Comparison of ENCODE assay signal across 33 cellular contexts in genomic region chrX:136662976-136663375, GRCh38. TPM values are rescaled to one million over a fixed set of nuclear protein-coding genes. Genes with fewer than 3 reads are reported as not detected.
DNase-seq lines count a peak whose midpoint lies in the region; ATAC-seq lines count a peak whose summit lies in the region.
"Had no signal": no experiment of that assay in that cellular context is flagged by ENCODE, and none has a peak within 500 bp of the region (broad histone marks: within the 10 kb centered on the region; RNA-seq: fewer than 3 reads in every experiment).

No MANE protein-coding gene starts in this region.

- H3K4me3 ChIP-seq in thymus (ENCODE audit: low read length), result no peak overlapping the region
- H3K4me3 ChIP-seq: gastroesophageal sphincter, lung, Peyer's patch, prostate gland, transverse colon had no signal

- no peak overlapping the region for H3K27ac Mint-ChIP-seq in activated naive CD8-positive, alpha-beta T cell
- H3K27ac Mint-ChIP-seq in activated naive CD8-positive, alpha-beta T cell treated with anti-CD3 and anti-CD28 coated beads for 36 hours, result no peak overlapping the region
- H3K27ac Mint-ChIP-seq in activated CD8-positive, alpha-beta T cell treated with anti-CD3 and anti-CD28 coated beads, Interleukin-2, amount 10 ng/mL, durations not matched to agents 7 days and 5 days, result no peak overlapping the region

- WGBS in thymus, result 98% methylated on average over 1 of the region's 1 CpG

- peaks cover 29% of the 10 kb centered on the region for H3K36me3 Mint-ChIP-seq in activated naive CD8-positive, alpha-beta T cell
- H3K36me3 Mint-ChIP-seq in activated naive CD8-positive, alpha-beta T cell treated with anti-CD3 and anti-CD28 coated beads for 36 hours, result peaks cover 56% of the 10 kb centered on the region
- peaks cover 72% of the 10 kb centered on the region for H3K36me3 Mint-ChIP-seq in activated CD8-positive, alpha-beta T cell treated with anti-CD3 and anti-CD28 coated beads, Interleukin-2, amount 10 ng/mL, durations not matched to agents 7 days and 5 days (ENCODE audit: low read depth)

- POLR2A ChIA-PET in activated CD8-positive, alpha-beta T cell treated with anti-CD3 and anti-CD28 coated beads, Interleukin-2, amount 10 ng/mL, durations not matched to agents 7 days and 5 days (lab: Charles Lee), result no interaction called here

- CTCF ChIA-PET in activated CD8-positive, alpha-beta T cell treated with anti-CD3 and anti-CD28 coated beads, Interleukin-2, amount 10 ng/mL, durations not matched to agents 7 days and 5 days (lab: Charles Lee), result no interaction called here

- no peak for DNase-seq in activated naive CD8-positive, alpha-beta T cell treated with anti-CD3 and anti-CD28 coated beads for 36 hours
- DNase-seq in activated CD8-positive, alpha-beta T cell treated with anti-CD3 and anti-CD28 coated beads, Interleukin-2, amount 10 ng/mL, durations not matched to agents 7 days and 5 days, result no peak
- DNase-seq in Kasumi-1 (lab: John Stamatoyannopoulos, UW), result no peak
- DNase-seq: activated CD4-positive, alpha-beta T cell treated with anti-CD3 and anti-CD28 coated beads, Interleukin-2, amount 50 U/mL, for 4 hours; activated gamma-delta T cell; aorta; Calu3; DMS79 treated with DMSO at 0.1 percent for 48 hours; GDM1; NCI-H1436 treated with DMSO at 0.1 percent for 48 hours; NCI-H345; NCI-H69; occipital lobe; Peyer's patch; SHP77 treated with DMSO at 0.1 percent for 48 hours; stimulated activated CD4-positive, alpha-beta T cell treated with anti-CD3 and anti-CD28 coated beads, Interleukin-12 subunit alpha, Interleukin-12 subunit beta, amount 100 ng/mL, for 4 hours; stimulated activated CD4-positive, alpha-beta T cell treated with anti-CD3 and anti-CD28 coated beads, Interleukin-4, amount 100 ng/mL, for 1 hour; T1000; transverse colon; WERI-Rb-1 had no signal

- peak overlapping the region; percentile 91 for H3K27ac ChIP-seq in KOPT-K1 (ENCODE audit: low read depth, low read length, poor library complexity, severe bottlenecking)
- peak overlapping the region; percentile 18 for H3K27ac ChIP-seq in thymus (ENCODE audit: low read depth)
- H3K27ac ChIP-seq: gastroesophageal sphincter, prostate gland, transverse colon, WERI-Rb-1 had no signal

- H3K27me3 Mint-ChIP-seq in activated naive CD8-positive, alpha-beta T cell, result no peaks in the 10 kb centered on the region
- H3K27me3 Mint-ChIP-seq in activated naive CD8-positive, alpha-beta T cell treated with anti-CD3 and anti-CD28 coated beads for 36 hours, result no peaks in the 10 kb centered on the region
- no peaks in the 10 kb centered on the region for H3K27me3 Mint-ChIP-seq in activated CD8-positive, alpha-beta T cell treated with anti-CD3 and anti-CD28 coated beads, Interleukin-2, amount 10 ng/mL, durations not matched to agents 7 days and 5 days (ENCODE audit: low read depth)

- peaks cover 55% of the 10 kb centered on the region for H3K4me1 Mint-ChIP-seq in activated naive CD8-positive, alpha-beta T cell (ENCODE audit: low read depth)
- peaks cover 51% of the 10 kb centered on the region for H3K4me1 Mint-ChIP-seq in activated naive CD8-positive, alpha-beta T cell treated with anti-CD3 and anti-CD28 coated beads for 36 hours
- peaks cover 62% of the 10 kb centered on the region for H3K4me1 Mint-ChIP-seq in activated CD8-positive, alpha-beta T cell treated with anti-CD3 and anti-CD28 coated beads, Interleukin-2, amount 10 ng/mL, durations not matched to agents 7 days and 5 days (ENCODE audit: low read depth)

- peak overlapping the region; percentile 9 for H3K4me3 Mint-ChIP-seq in activated naive CD8-positive, alpha-beta T cell
- H3K4me3 Mint-ChIP-seq in activated naive CD8-positive, alpha-beta T cell treated with anti-CD3 and anti-CD28 coated beads for 36 hours, result no peak overlapping the region
- no peak overlapping the region for H3K4me3 Mint-ChIP-seq in activated CD8-positive, alpha-beta T cell treated with anti-CD3 and anti-CD28 coated beads, Interleukin-2, amount 10 ng/mL, durations not matched to agents 7 days and 5 days

- peaks cover 79% of the 10 kb centered on the region for H3K36me3 ChIP-seq in KOPT-K1 (ENCODE audit: insufficient read depth, low read length)
- peaks cover 25% of the 10 kb centered on the region for H3K36me3 ChIP-seq in thymus (ENCODE audit: control insufficient read depth, insufficient read depth)
- H3K36me3 ChIP-seq: Peyer's patch, prostate gland, transverse colon, WERI-Rb-1 had no signal

- no peaks in the 10 kb centered on the region for H3K4me1 ChIP-seq in thymus (ENCODE audit: control insufficient read depth, insufficient read depth, low read length)
- H3K4me1 ChIP-seq: gastroesophageal sphincter, Peyer's patch, prostate gland, transverse colon had no signal

- no peaks in the 10 kb centered on the region for H3K9me3 Mint-ChIP-seq in activated naive CD8-positive, alpha-beta T cell (ENCODE audit: low read depth)
- peaks cover 3% of the 10 kb centered on the region for H3K9me3 Mint-ChIP-seq in activated naive CD8-positive, alpha-beta T cell treated with anti-CD3 and anti-CD28 coated beads for 36 hours
- no peaks in the 10 kb centered on the region for H3K9me3 Mint-ChIP-seq in activated CD8-positive, alpha-beta T cell treated with anti-CD3 and anti-CD28 coated beads, Interleukin-2, amount 10 ng/mL, durations not matched to agents 7 days and 5 days (ENCODE audit: insufficient read depth)
- H3K9me3 Mint-ChIP-seq: natural killer cell treated with Interleukin-12 subunit alpha and Interleukin-12 subunit beta and Interleukin-15 and Interleukin-18, amount 100 ng/mL, for 72 hours had no signal

- H3K9me3 ChIP-seq in KOPT-K1 (ENCODE audit: insufficient read depth, low read length, poor library complexity, severe bottlenecking) (peaks cover 20% of the 10 kb centered on the region), thymus (ENCODE audit: control insufficient read depth) (no peaks in the 10 kb centered on the region)
- H3K9me3 ChIP-seq: Peyer's patch, prostate gland, transverse colon had no signal

- peak; percentile 34 for ATAC-seq in activated CD8-positive, alpha-beta T cell treated with anti-CD3 and anti-CD28 coated beads, Interleukin-2, amount 10 ng/mL, durations not matched to agents 7 days and 5 days
- no peak for ATAC-seq in HG02970 (IDR thresholded peaks at IDR 0.05; ENCODE audit: low FRiP score, unreplicated experiment)
- ATAC-seq: gastroesophageal sphincter; natural killer cell treated with Interleukin-12 subunit alpha and Interleukin-12 subunit beta and Interleukin-15 and Interleukin-18, amount 100 ng/mL, for 72 hours; sciatic nerve had no signal

- no peaks in the 10 kb centered on the region for H3K27me3 ChIP-seq in thymus (ENCODE audit: control insufficient read depth, insufficient read depth)
- H3K27me3 ChIP-seq: gastroesophageal sphincter, Peyer's patch, transverse colon had no signal

RNA-seq across cellular contexts. Expression of gene CD40LG, which starts 15.0 kb away (rescaled TPM):
- 1 to 10 TPM; 2.3 to 2.6 TPM for total RNA-seq in activated naive CD8-positive, alpha-beta T cell treated with anti-CD3 and anti-CD28 coated beads for 36 hours
- total RNA-seq in activated CD8-positive, alpha-beta T cell treated with anti-CD3 and anti-CD28 coated beads, Interleukin-2, amount 10 ng/mL, durations not matched to agents 7 days and 5 days, result 1 to 10 TPM; 4.7 to 5.1 TPM
- 4.3 TPM for polyA plus RNA-seq in thymus
- total RNA-seq: bronchial epithelial cell, Calu3, kidney epithelial cell, occipital lobe, prostate gland had no signal
- polyA plus RNA-seq: AG04450, aorta, BJ had no signal
